In genomic region chrX:47233333-47234113, GRCh38 we compare ENCODE assay signal across 7 cellular contexts.
A peak's percentile ranks its signal among the peaks of the same experiment; 100 is the strongest.
DNase-seq lines count a peak whose midpoint lies in the region; ATAC-seq lines count a peak whose summit lies in the region.

No MANE protein-coding gene starts in this region.

- ATAC-seq in GM18508 (IDR thresholded peaks at IDR 0.05; ENCODE audit: insufficient read depth, unreplicated experiment), result peak; percentile 53
- peak; percentile 80 for ATAC-seq in HG02981 (IDR thresholded peaks at IDR 0.05; ENCODE audit: unreplicated experiment)

- DNase-seq in NCI-H2029 (lab: John Stamatoyannopoulos, UW), result peak; percentile 79
- peak; percentile 90 for DNase-seq in T-helper 9 cell
- DNase-seq in astrocyte of the hippocampus (ENCODE audit: low read depth, low spot score), result peak; percentile 97
- peak; percentile 89 to 96 for DNase-seq in hippocampal formation (lab: John Stamatoyannopoulos, UW)
- DNase-seq in retina, result peak; percentile 94

Comparison
In these comparisons a context has a peak if more than half of its experiments do, and no peak if none do; other contexts are left out.
1. Peak in every context shown above with its lines: DNase-seq and ATAC-seq.